ENCODE assay signal across 11 cellular contexts in the genomic region with DNA sequence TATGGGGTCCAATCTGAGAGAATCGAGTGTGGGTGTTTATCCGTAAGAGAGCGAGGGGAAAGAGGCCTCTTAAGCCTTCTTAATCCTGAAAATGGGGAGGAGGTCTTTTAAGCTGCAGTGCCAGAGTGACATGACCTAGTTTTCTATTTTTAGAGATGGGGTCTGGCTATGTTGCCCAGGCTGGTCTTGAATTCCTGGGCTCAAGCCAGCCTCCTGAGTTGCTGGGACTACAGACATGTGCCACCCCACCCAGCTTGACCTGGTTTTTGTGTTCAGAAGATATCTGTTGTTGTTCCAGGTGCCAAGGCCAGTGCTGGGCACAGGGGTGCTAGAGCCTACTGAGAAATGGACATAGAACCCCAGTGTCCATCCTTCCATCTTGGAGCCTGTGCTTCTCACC. TPM values are rescaled to one million over a fixed set of nuclear protein-coding genes. Genes with fewer than 3 reads are reported as not detected.
DNase-seq lines count a peak whose midpoint lies in the region; ATAC-seq and TF ChIP-seq lines count a peak whose summit lies in the region.
"Had no signal": no experiment of that assay in that cellular context is flagged by ENCODE, and none has a peak within 500 bp of the region (broad histone marks: within the 10 kb centered on the region; RNA-seq: fewer than 3 reads in every experiment).

No MANE protein-coding gene starts in this region.

- H3K36me3 Mint-ChIP-seq in activated CD4-positive, alpha-beta T cell treated with anti-CD3 and anti-CD28 coated beads, Interleukin-2, amount 10 ng/mL, durations not matched to agents 7 days and 5 days (ENCODE audit: low read depth), result peaks cover 20% of the 10 kb centered on the region
- H3K36me3 Mint-ChIP-seq in T-cell, result peaks cover 11% of the 10 kb centered on the region
- H3K36me3 Mint-ChIP-seq in stimulated activated memory B cell treated with anti-CD40 and anti-IgM and Interleukin-4, amounts not matched to agents 10 μg/mL and 1 μg/mL and 100 μg/mL, for 72 hours, result peaks cover 26% of the 10 kb centered on the region

- POLR2A ChIA-PET in activated CD4-positive, alpha-beta T cell treated with anti-CD3 and anti-CD28 coated beads, Interleukin-2, amount 10 ng/mL, durations not matched to agents 7 days and 5 days (lab: Charles Lee), result no interaction called here
- POLR2A ChIA-PET in T-cell (lab: Charles Lee), result interaction anchor here (0.5 to 1.3 kb wide), 4 partner anchors 11 to 106 kb away, joined by 3 to 6 read pairs (median 4); no protein-coding TSS in a partner anchor

- no peak for DNase-seq in activated CD4-positive, alpha-beta T cell treated with anti-CD3 and anti-CD28 coated beads, Interleukin-2, amount 10 ng/mL, durations not matched to agents 7 days and 5 days
- no peak for DNase-seq in activated CD4-positive, alpha-beta T cell treated with anti-CD3 and anti-CD28 coated beads for 4 hours
- no peak for DNase-seq in T-cell
- no peak for DNase-seq in fibroblast of the aortic adventitia (ENCODE audit: low read depth)
- DNase-seq in omental fat pad (ENCODE audit: low spot score), result no peak

- H3K27me3 Mint-ChIP-seq in activated CD4-positive, alpha-beta T cell treated with anti-CD3 and anti-CD28 coated beads, Interleukin-2, amount 10 ng/mL, durations not matched to agents 7 days and 5 days, result no peaks in the 10 kb centered on the region
- no peaks in the 10 kb centered on the region for H3K27me3 Mint-ChIP-seq in T-cell
- H3K27me3 Mint-ChIP-seq in stimulated activated memory B cell treated with anti-CD40 and anti-IgM and Interleukin-4, amounts not matched to agents 10 μg/mL and 1 μg/mL and 100 μg/mL, for 72 hours, result no peaks in the 10 kb centered on the region

- H3K27ac Mint-ChIP-seq in activated CD4-positive, alpha-beta T cell treated with anti-CD3 and anti-CD28 coated beads, Interleukin-2, amount 10 ng/mL, durations not matched to agents 7 days and 5 days, result peak overlapping the region; percentile 61
- H3K27ac Mint-ChIP-seq in T-cell, result no peak overlapping the region
- peak overlapping the region; percentile 93 for H3K27ac Mint-ChIP-seq in stimulated activated memory B cell treated with anti-CD40 and anti-IgM and Interleukin-4, amounts not matched to agents 10 μg/mL and 1 μg/mL and 100 μg/mL, for 72 hours

- CTCF ChIA-PET in activated CD4-positive, alpha-beta T cell treated with anti-CD3 and anti-CD28 coated beads, Interleukin-2, amount 10 ng/mL, durations not matched to agents 7 days and 5 days (lab: Charles Lee), result interaction anchor here (0.8 to 10.4 kb wide), 7 partner anchors 9 to 79 kb away, joined by 3 to 92 read pairs (median 5); partner anchors contain the start of genes CATSPERZ, ESRRA, FERMT3 and PLCB3
- CTCF ChIA-PET in T-cell (lab: Charles Lee), result interaction anchor here (0.5 to 3.7 kb wide), 4 partner anchors 11 to 34 kb away, joined by 4 to 16 read pairs (median 4); no protein-coding TSS in a partner anchor

- TF ChIP-seq CTCF in fibroblast of the aortic adventitia (IDR thresholded peaks at IDR 0.05; ENCODE audit: insufficient read depth, low read length), result no peak
- TF ChIP-seq CTCF in omental fat pad (IDR thresholded peaks at IDR 0.05), result no peak

- ATAC-seq in T-cell (replicated peaks in 1 of 4) (no peak), HG03460 (IDR thresholded peaks at IDR 0.05; ENCODE audit: unreplicated experiment) (no peak), omental fat pad (ENCODE audit: low FRiP score) (no peak), GM18858 (IDR thresholded peaks at IDR 0.05; ENCODE audit: unreplicated experiment) (no peak)
- ATAC-seq in stimulated activated memory B cell treated with anti-CD40 and anti-IgM and Interleukin-4, amounts not matched to agents 10 μg/mL and 1 μg/mL and 100 μg/mL, for 72 hours, result no peak

- peak overlapping the region; percentile 82 for H3K4me3 Mint-ChIP-seq in activated CD4-positive, alpha-beta T cell treated with anti-CD3 and anti-CD28 coated beads, Interleukin-2, amount 10 ng/mL, durations not matched to agents 7 days and 5 days
- H3K4me3 Mint-ChIP-seq in T-cell, result peak overlapping the region; percentile 34 to 86 (median 84)
- H3K4me3 Mint-ChIP-seq in stimulated activated memory B cell treated with anti-CD40 and anti-IgM and Interleukin-4, amounts not matched to agents 10 μg/mL and 1 μg/mL and 100 μg/mL, for 72 hours, result peak overlapping the region; percentile 66

- peak overlapping the region; percentile 87 for H3K4me3 ChIP-seq in fibroblast of the aortic adventitia (ENCODE audit: low read depth, low read length)

- peaks cover 30% of the 10 kb centered on the region for H3K4me1 Mint-ChIP-seq in activated CD4-positive, alpha-beta T cell treated with anti-CD3 and anti-CD28 coated beads, Interleukin-2, amount 10 ng/mL, durations not matched to agents 7 days and 5 days
- peaks cover 19 to 27% (median 25%) of the 10 kb centered on the region in 3 donors for H3K4me1 Mint-ChIP-seq in T-cell
- peaks cover 35% of the 10 kb centered on the region for H3K4me1 Mint-ChIP-seq in stimulated activated memory B cell treated with anti-CD40 and anti-IgM and Interleukin-4, amounts not matched to agents 10 μg/mL and 1 μg/mL and 100 μg/mL, for 72 hours

- no peaks in the 10 kb centered on the region for H3K9me3 Mint-ChIP-seq in activated CD4-positive, alpha-beta T cell treated with anti-CD3 and anti-CD28 coated beads, Interleukin-2, amount 10 ng/mL, durations not matched to agents 7 days and 5 days
- H3K9me3 Mint-ChIP-seq in T-cell, result no peaks in the 10 kb centered on the region
- H3K9me3 Mint-ChIP-seq in stimulated activated memory B cell treated with anti-CD40 and anti-IgM and Interleukin-4, amounts not matched to agents 10 μg/mL and 1 μg/mL and 100 μg/mL, for 72 hours, result no peaks in the 10 kb centered on the region

RNA-seq across cellular contexts. Expression of gene BAD, which starts 1.4 kb away (rescaled TPM):
- 10 to 100 TPM; 32.0 to 34.2 TPM for total RNA-seq in activated CD4-positive, alpha-beta T cell treated with anti-CD3 and anti-CD28 coated beads, Interleukin-2, amount 10 ng/mL, durations not matched to agents 7 days and 5 days
- total RNA-seq in T-cell (10 to 100 TPM; 17.5 to 37.7 (median 29.1) TPM), fibroblast of the aortic adventitia (ENCODE audit: low replicate concordance) (56.2 and 69.6 TPM in 2 replicates), omental fat pad (10 to 100 TPM; 47.9 to 89.7 (median 78.8) TPM)

RNA-seq across cellular contexts. Expression of gene GPR137, which starts 2.6 kb away (rescaled TPM):
- total RNA-seq in activated CD4-positive, alpha-beta T cell treated with anti-CD3 and anti-CD28 coated beads, Interleukin-2, amount 10 ng/mL, durations not matched to agents 7 days and 5 days, result 10 to 100 TPM; 24.6 to 32.2 TPM
- total RNA-seq in T-cell (10 to 100 TPM; 31.0 to 39.8 (median 34.2) TPM), fibroblast of the aortic adventitia (ENCODE audit: low replicate concordance) (14.4 and 20.3 TPM in 2 replicates), omental fat pad (10 to 100 TPM in 3 of 4 donors, 1 to 10 TPM in 1; 8.2 to 20.6 (median 12.7) TPM)

RNA-seq across cellular contexts. Expression of gene KCNK4, which starts 8.0 kb away (rescaled TPM):
- not detected for total RNA-seq in activated CD4-positive, alpha-beta T cell treated with anti-CD3 and anti-CD28 coated beads, Interleukin-2, amount 10 ng/mL, durations not matched to agents 7 days and 5 days
- under 1 TPM in 3 of 5 donors, not detected in 2; 0.22 to 0.35 (median 0.33) TPM for total RNA-seq in T-cell
- not detected in 2 replicates for total RNA-seq in fibroblast of the aortic adventitia (ENCODE audit: low replicate concordance)
- not detected for total RNA-seq in omental fat pad
- total RNA-seq: LHCN-M2, prostate gland had no signal

RNA-seq across cellular contexts. Expression of gene CATSPERZ, which starts 17.1 kb away (rescaled TPM):
- not detected for total RNA-seq in activated CD4-positive, alpha-beta T cell treated with anti-CD3 and anti-CD28 coated beads, Interleukin-2, amount 10 ng/mL, durations not matched to agents 7 days and 5 days
- under 1 TPM in 1 of 5 donors, not detected in 4; 0.40 TPM for total RNA-seq in T-cell
- total RNA-seq in fibroblast of the aortic adventitia (ENCODE audit: low replicate concordance), result not detected in 2 replicates
- total RNA-seq in omental fat pad, result not detected
- total RNA-seq: T-helper 1 cell treated with Interleukin-12 subunit alpha and Interleukin-12 subunit beta and Interleukin-4 antibody, amounts not matched to agents 30 ng/mL and 1 ng/mL, for 36 hours had no signal

RNA-seq across cellular contexts. Expression of gene ESRRA, which starts 22.2 kb away (rescaled TPM):
- 10 to 100 TPM; 24.8 to 32.0 TPM for total RNA-seq in activated CD4-positive, alpha-beta T cell treated with anti-CD3 and anti-CD28 coated beads, Interleukin-2, amount 10 ng/mL, durations not matched to agents 7 days and 5 days
- total RNA-seq in T-cell (10 to 100 TPM; 20.2 to 43.1 (median 39.7) TPM), fibroblast of the aortic adventitia (ENCODE audit: low replicate concordance) (21.6 and 45.2 TPM in 2 replicates), omental fat pad (10 to 100 TPM; 32.1 to 50.8 (median 44.6) TPM)

Comparison
In these comparisons a context has a peak if more than half of its experiments do, and no peak if none do; other contexts are left out.
1. H3K27ac Mint-ChIP-seq: peak in activated CD4-positive, alpha-beta T cell treated with anti-CD3 and anti-CD28 coated beads, Interleukin-2, amount 10 ng/mL, durations not matched to agents 7 days and 5 days (single experiment) and stimulated activated memory B cell treated with anti-CD40 and anti-IgM and Interleukin-4, amounts not matched to agents 10 μg/mL and 1 μg/mL and 100 μg/mL, for 72 hours (single experiment); none in T-cell (0 of 2).
2. Peak in every context shown above with its lines, with median percentiles within 50 percentile points of each other: H3K4me3 Mint-ChIP-seq.